In the genomic region with DNA sequence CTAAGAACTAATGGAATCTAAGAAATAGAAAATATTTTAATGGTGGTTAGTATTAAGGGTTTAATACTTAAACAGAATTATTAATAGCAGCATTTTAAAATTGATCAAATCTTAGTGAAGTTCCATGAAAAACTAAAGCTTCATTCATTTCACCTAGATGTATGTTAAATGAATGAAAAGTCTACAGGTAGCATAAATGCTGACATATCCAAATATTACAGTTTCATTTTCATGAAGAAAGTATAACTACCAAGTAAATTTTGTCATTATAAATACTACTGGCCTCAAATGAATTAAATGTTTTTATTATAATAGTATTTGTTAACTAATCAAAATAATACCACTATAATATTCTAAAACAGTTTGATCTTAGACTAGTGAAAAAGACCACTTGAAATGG, we compare ENCODE assay signal across 33 cellular contexts.
"Had no signal": no experiment of that assay in that cellular context is flagged by ENCODE, and none has a peak within 500 bp of the region (broad histone marks: within the 10 kb centered on the region; RNA-seq: fewer than 3 reads in every experiment).

No MANE protein-coding gene starts in this region.

- H3K36me3 Mint-ChIP-seq: activated CD8-positive, alpha-beta memory T cell treated with anti-CD3 and anti-CD28 coated beads, Interleukin-2, amount 10 ng/mL, durations not matched to agents 7 days and 5 days; activated naive CD4-positive, alpha-beta T cell treated with anti-CD3 and anti-CD28 coated beads, Interleukin-2, amount 50 U/mL, for 72 hours; activated naive CD8-positive, alpha-beta T cell treated with anti-CD3 and anti-CD28 coated beads for 36 hours had no signal

- H3K4me3 ChIP-seq: adrenal gland, body of pancreas, breast epithelium had no signal

- DNase-seq: activated B cell treated with CpG ODN at 0.5 μM for 24 hours; activated CD4-positive, alpha-beta memory T cell treated with anti-CD3 and anti-CD28 coated beads, Interleukin-2, amount 10 ng/mL, durations not matched to agents 7 days and 5 days; activated CD4-positive, alpha-beta T cell treated with anti-CD3 and anti-CD28 coated beads for 48 hours; activated CD4-positive, alpha-beta T cell treated with anti-CD3 and anti-CD28 coated beads, Interleukin-2, amount 10 ng/mL, durations not matched to agents 7 days and 5 days; activated CD4-positive, alpha-beta T cell treated with anti-CD3 and anti-CD28 coated beads, Interleukin-2, amount 50 U/mL, for 48 hours; activated CD4-positive, CD25-positive, alpha-beta regulatory T cell treated with anti-CD3 and anti-CD28 coated beads, Interleukin-2, amount 50 U/mL, for 72 hours; activated CD8-positive, alpha-beta memory T cell treated with anti-CD3 and anti-CD28 coated beads for 24 hours; activated CD8-positive, alpha-beta memory T cell treated with anti-CD3 and anti-CD28 coated beads, Interleukin-2, amount 10 ng/mL, durations not matched to agents 7 days and 5 days; activated CD8-positive, alpha-beta memory T cell treated with anti-CD3 and anti-CD28 coated beads, Interleukin-2, amount 50 U/mL, for 48 hours; activated CD8-positive, alpha-beta T cell treated with anti-CD3 and anti-CD28 coated beads, Interleukin-2, amount 10 ng/mL, durations not matched to agents 7 days and 5 days; activated effector memory CD4-positive, alpha-beta T cell treated with Interleukin-2 at 50 U/mL for 16 hours; activated gamma-delta T cell; activated naive CD4-positive, alpha-beta T cell treated with anti-CD3 and anti-CD28 coated beads, Interleukin-2, amount 50 U/mL, for 16 hours; activated naive CD4-positive, alpha-beta T cell treated with Interleukin-2 at 50 U/mL for 16 hours; activated naive CD8-positive, alpha-beta T cell treated with anti-CD3 and anti-CD28 coated beads for 36 hours; activated T-cell treated with anti-CD3 and anti-CD28 coated beads, Interleukin-2, amount 50 U/mL, for 24 hours; activated T-cell treated with anti-CD3 and anti-CD28 coated beads, Interleukin-2, amount 50 U/mL, for 48 hours; adrenal gland; amniotic stem cell; aorta; body of pancreas; brain microvascular endothelial cell; central memory CD4-positive, alpha-beta T cell; T-helper 2 cell; T-helper 9 cell had no signal

- FAIRE-seq: astrocyte, TTC549 had no signal

- H3K9me3 Mint-ChIP-seq: activated B cell treated with CpG ODN at 0.5 μM for 24 hours; activated CD4-positive, alpha-beta memory T cell treated with anti-CD3 and anti-CD28 coated beads, Interleukin-2, amount 10 ng/mL, durations not matched to agents 7 days and 5 days; activated CD4-positive, alpha-beta T cell treated with anti-CD3 and anti-CD28 coated beads, Interleukin-2, amount 10 ng/mL, durations not matched to agents 7 days and 5 days; activated naive CD8-positive, alpha-beta T cell treated with anti-CD3 and anti-CD28 coated beads for 36 hours; activated T-cell treated with anti-CD3 and anti-CD28 coated beads, Interleukin-2, amount 50 U/mL, for 24 hours; activated T-helper 2 cell treated with anti-CD3 and anti-CD28 coated beads, Interferon-gamma antibody, Interleukin-2, Interleukin-4, amounts not matched to agents 10 μg/mL and 5 μg/mL and 100 μg/mL, durations not matched to agents 14 hours and 24 hours and 36 hours; T-helper 1 cell treated with Interleukin-12 subunit alpha and Interleukin-12 subunit beta and Interleukin-4 antibody, amounts not matched to agents 30 μg/mL and 1 μg/mL, for 36 hours; T-helper 2 cell treated with Interferon-gamma antibody and Interleukin-4, amounts not matched to agents 5 μg/mL and 100 μg/mL, for 36 hours had no signal

- H3K36me3 ChIP-seq: adrenal gland, brain microvascular endothelial cell had no signal

- H3K27me3 Mint-ChIP-seq: activated B cell treated with CpG ODN at 0.5 μM for 24 hours; activated CD4-positive, alpha-beta memory T cell treated with anti-CD3 and anti-CD28 coated beads, Interleukin-2, amount 10 ng/mL, durations not matched to agents 7 days and 5 days; activated CD4-positive, alpha-beta T cell treated with anti-CD3 and anti-CD28 coated beads, Interleukin-2, amount 10 ng/mL, durations not matched to agents 7 days and 5 days; activated CD8-positive, alpha-beta memory T cell treated with anti-CD3 and anti-CD28 coated beads, Interleukin-2, amount 10 ng/mL, durations not matched to agents 7 days and 5 days; activated naive CD8-positive, alpha-beta T cell treated with anti-CD3 and anti-CD28 coated beads for 36 hours; activated T-cell treated with anti-CD3 and anti-CD28 coated beads, Interleukin-2, amount 50 U/mL, for 24 hours had no signal

- H3K4me1 Mint-ChIP-seq: activated B cell treated with CpG ODN at 0.5 μM for 24 hours; activated CD4-positive, alpha-beta memory T cell treated with anti-CD3 and anti-CD28 coated beads, Interleukin-2, amount 10 ng/mL, durations not matched to agents 7 days and 5 days; activated CD4-positive, alpha-beta T cell treated with anti-CD3 and anti-CD28 coated beads, Interleukin-2, amount 10 ng/mL, durations not matched to agents 7 days and 5 days; activated CD8-positive, alpha-beta memory T cell treated with anti-CD3 and anti-CD28 coated beads, Interleukin-2, amount 10 ng/mL, durations not matched to agents 7 days and 5 days; activated naive CD8-positive, alpha-beta T cell treated with anti-CD3 and anti-CD28 coated beads for 36 hours had no signal

- H3K27me3 ChIP-seq: adrenal gland, body of pancreas, brain microvascular endothelial cell, breast epithelium had no signal

- ATAC-seq: activated CD8-positive, alpha-beta memory T cell treated with anti-CD3 and anti-CD28 coated beads, Interleukin-2, amount 10 ng/mL, durations not matched to agents 7 days and 5 days; activated CD8-positive, alpha-beta T cell treated with anti-CD3 and anti-CD28 coated beads, Interleukin-2, amount 10 ng/mL, durations not matched to agents 7 days and 5 days; activated naive CD4-positive, alpha-beta T cell treated with anti-CD3 and anti-CD28 coated beads, Interleukin-2, amount 50 U/mL, for 72 hours; body of pancreas had no signal

- H3K4me3 Mint-ChIP-seq: activated B cell treated with CpG ODN at 0.5 μM for 24 hours; activated CD4-positive, alpha-beta memory T cell treated with anti-CD3 and anti-CD28 coated beads, Interleukin-2, amount 10 ng/mL, durations not matched to agents 7 days and 5 days; activated CD4-positive, alpha-beta T cell treated with anti-CD3 and anti-CD28 coated beads, Interleukin-2, amount 10 ng/mL, durations not matched to agents 7 days and 5 days; activated CD8-positive, alpha-beta memory T cell treated with anti-CD3 and anti-CD28 coated beads, Interleukin-2, amount 10 ng/mL, durations not matched to agents 7 days and 5 days; activated CD8-positive, alpha-beta T cell treated with anti-CD3 and anti-CD28 coated beads, Interleukin-2, amount 10 ng/mL, durations not matched to agents 7 days and 5 days; activated naive CD8-positive, alpha-beta T cell treated with anti-CD3 and anti-CD28 coated beads for 36 hours; activated T-cell treated with anti-CD3 and anti-CD28 coated beads, Interleukin-2, amount 50 U/mL, for 24 hours; T-helper 1 cell treated with Interleukin-12 subunit alpha and Interleukin-12 subunit beta and Interleukin-4 antibody, amounts not matched to agents 30 μg/mL and 1 μg/mL, for 36 hours; T-helper 2 cell treated with Interferon-gamma antibody and Interleukin-4, amounts not matched to agents 5 μg/mL and 100 μg/mL, for 36 hours had no signal

- H3K27ac ChIP-seq: adrenal gland, body of pancreas, brain microvascular endothelial cell, breast epithelium, VCaP had no signal

- H3K27ac Mint-ChIP-seq: activated B cell treated with CpG ODN at 0.5 μM for 24 hours; activated CD4-positive, alpha-beta memory T cell treated with anti-CD3 and anti-CD28 coated beads, Interleukin-2, amount 10 ng/mL, durations not matched to agents 7 days and 5 days; activated CD4-positive, alpha-beta T cell treated with anti-CD3 and anti-CD28 coated beads, Interleukin-2, amount 10 ng/mL, durations not matched to agents 7 days and 5 days; activated CD8-positive, alpha-beta memory T cell treated with anti-CD3 and anti-CD28 coated beads, Interleukin-2, amount 10 ng/mL, durations not matched to agents 7 days and 5 days; activated CD8-positive, alpha-beta T cell treated with anti-CD3 and anti-CD28 coated beads, Interleukin-2, amount 10 ng/mL, durations not matched to agents 7 days and 5 days; activated naive CD4-positive, alpha-beta T cell treated with anti-CD3 and anti-CD28 coated beads, Interleukin-2, amount 50 U/mL, for 72 hours; activated naive CD8-positive, alpha-beta T cell treated with anti-CD3 and anti-CD28 coated beads for 36 hours; activated T-cell treated with anti-CD3 and anti-CD28 coated beads, Interleukin-2, amount 50 U/mL, for 24 hours; activated T-helper 2 cell treated with anti-CD3 and anti-CD28 coated beads, Interferon-gamma antibody, Interleukin-2, Interleukin-4, amounts not matched to agents 10 μg/mL and 5 μg/mL and 100 μg/mL, durations not matched to agents 14 hours and 24 hours and 36 hours; T-helper 1 cell treated with Interleukin-12 subunit alpha and Interleukin-12 subunit beta and Interleukin-4 antibody, amounts not matched to agents 30 μg/mL and 1 μg/mL, for 36 hours; T-helper 2 cell treated with Interferon-gamma antibody and Interleukin-4, amounts not matched to agents 5 μg/mL and 100 μg/mL, for 36 hours had no signal

- H3K4me1 ChIP-seq: adrenal gland, body of pancreas, breast epithelium had no signal

- H3K9me3 ChIP-seq: adrenal gland, body of pancreas, breast epithelium had no signal
